Comparison of ENCODE assay signal across 8 cellular contexts in the genomic region with DNA sequence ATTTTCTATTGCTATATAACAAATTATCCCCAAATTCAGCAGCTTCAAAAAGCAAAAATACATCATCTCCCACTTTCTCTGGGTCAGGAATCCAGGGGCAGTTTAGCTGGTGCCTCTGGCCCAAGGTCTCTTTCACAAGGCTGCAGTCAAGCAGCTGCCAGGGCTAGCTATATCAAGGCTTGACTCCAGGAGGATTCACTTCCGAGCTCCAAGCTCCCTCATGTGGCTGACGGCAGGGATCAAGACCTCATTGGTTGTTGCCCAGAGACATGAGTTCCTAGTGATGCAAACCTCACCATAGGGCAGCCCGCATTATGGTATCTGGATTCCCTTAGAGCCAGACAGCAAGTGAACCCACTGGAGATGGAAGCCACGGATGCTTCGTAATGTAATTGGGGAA. TPM values are rescaled to one million over a fixed set of nuclear protein-coding genes. Genes with fewer than 3 reads are reported as not detected.
A peak's percentile ranks its signal among the peaks of the same experiment; 100 is the strongest.
DNase-seq lines count a peak whose midpoint lies in the region; ATAC-seq, FAIRE-seq and TF ChIP-seq lines count a peak whose summit lies in the region.

No MANE protein-coding gene starts in this region.

- TF ChIP-seq EP300 in Ishikawa (IDR thresholded peaks at IDR 0.05; ENCODE audit: borderline replicate concordance) = no peak

- H3K4me3 ChIP-seq in bronchial epithelial cell (ENCODE audit: low read depth, low read length) = no peak overlapping the region

- peak; percentile 60 for TF ChIP-seq CTCF in bronchial epithelial cell (IDR thresholded peaks at IDR 0.05; ENCODE audit: insufficient read depth, low read length, severe bottlenecking)

- ATAC-seq in GM18907 (IDR thresholded peaks at IDR 0.05; ENCODE audit: unreplicated experiment) = no peak
- ATAC-seq in GM19324 (IDR thresholded peaks at IDR 0.05; ENCODE audit: low FRiP score, unreplicated experiment) = no peak
- no peak for ATAC-seq in GM19395 (IDR thresholded peaks at IDR 0.05; ENCODE audit: unreplicated experiment)

- FAIRE-seq in bronchial epithelial cell (lab: Jason Lieb, UNC) = no peak

- H3K36me3 ChIP-seq in bronchial epithelial cell (ENCODE audit: control insufficient read depth, insufficient read depth, low read length) = no peaks in the 10 kb centered on the region

- DNase-seq in AG08396 (ENCODE audit: low spot score) = peak; percentile 69
- DNase-seq in bronchial epithelial cell (ENCODE audit: low read depth) = peak; percentile 67
- peak; percentile 58 for DNase-seq in left kidney (ENCODE audit: low read depth, low spot score)
- DNase-seq in activated CD4-positive, alpha-beta T cell treated with anti-CD3 and anti-CD28 coated beads, Interleukin-2, amount 50 U/mL, for 48 hours = no peak

- no peaks in the 10 kb centered on the region for H3K27me3 ChIP-seq in bronchial epithelial cell (ENCODE audit: control insufficient read depth, insufficient read depth, low read length)

- peak; percentile 38; the same call in 1 of the 2 replicates for TF ChIP-seq RAD21 in Ishikawa (IDR thresholded peaks at IDR 0.05; ENCODE audit: low read depth)

TF ChIP-seq in Ishikawa, 13 proteins besides CTCF, POLR2A, EP300 and RAD21:
- TF ChIP-seq USF1 (IDR thresholded peaks at IDR 0.05) (no peak), REST (IDR thresholded peaks at IDR 0.05; ENCODE audit: low read depth) (no peak), FOXM1 (IDR thresholded peaks at IDR 0.05; ENCODE audit: borderline replicate concordance, low read depth) (no peak)
TF ChIP-seq in Ishikawa: peak in this region for 0.

RNA-seq across cellular contexts. Expression of gene VNN1, which starts 1.3 kb away (rescaled TPM):
- 0.13 TPM in 1 of 2 replicates, not detected in the other for total RNA-seq in bronchial epithelial cell

RNA-seq across cellular contexts. Expression of gene VNN2, which starts 42.5 kb away (rescaled TPM):
- total RNA-seq in bronchial epithelial cell = 0.26 TPM in 1 of 2 replicates, not detected in the other

RNA-seq across cellular contexts. Expression of gene TAAR1, which starts 56.2 kb away (rescaled TPM):
- not detected in 2 replicates for total RNA-seq in bronchial epithelial cell

Comparison
In these comparisons a context has a peak if more than half of its experiments do, and no peak if none do; other contexts are left out.
1. DNase-seq: peak in AG08396 (single experiment), bronchial epithelial cell (single experiment) and left kidney (single experiment); none in activated CD4-positive, alpha-beta T cell treated with anti-CD3 and anti-CD28 coated beads, Interleukin-2, amount 50 U/mL, for 48 hours (0 of 2).